ENCODE assay signal across 8 cellular contexts in genomic region chr16:56682703-56683397, GRCh38. TPM values are rescaled to one million over a fixed set of nuclear protein-coding genes. Genes with fewer than 3 reads are reported as not detected.
DNase-seq lines count a peak whose midpoint lies in the region; ATAC-seq and TF ChIP-seq lines count a peak whose summit lies in the region.

No MANE protein-coding gene starts in this region.

- no peak for TF ChIP-seq EP300 in gastroesophageal sphincter (IDR thresholded peaks at IDR 0.05)

- TF ChIP-seq POLR2A in gastroesophageal sphincter (IDR thresholded peaks at IDR 0.05) = no peak

- TF ChIP-seq CTCF in AG04450 (IDR thresholded peaks at IDR 0.05; ENCODE audit: low read depth, low read length) = no peak
- no peak for TF ChIP-seq CTCF in WI38 (IDR thresholded peaks at IDR 0.05; ENCODE audit: low read depth, low read length)
- TF ChIP-seq CTCF in gastroesophageal sphincter (IDR thresholded peaks at IDR 0.05) = no peak

- H3K9me3 ChIP-seq in AG04450 (ENCODE audit: control insufficient read depth, insufficient read depth, low read length) = peaks cover 13% of the 10 kb centered on the region
- no peaks in the 10 kb centered on the region for H3K9me3 ChIP-seq in gastroesophageal sphincter
- no peaks in the 10 kb centered on the region for H3K9me3 ChIP-seq in skeletal muscle satellite cell (replicated peaks; ENCODE audit: low read length)

- H3K9ac ChIP-seq in skeletal muscle satellite cell (ENCODE audit: low read depth, low read length) = peak overlapping the region; percentile 81

- H3K27ac ChIP-seq in AG04450 (ENCODE audit: low read depth, low read length) = no peak overlapping the region
- peak overlapping the region; percentile 45 to 88 (median 81) for H3K27ac ChIP-seq in gastroesophageal sphincter

- no peak for DNase-seq in AG04450 (ENCODE audit: low read depth, low spot score)
- DNase-seq in effector CD8-positive, alpha-beta T cell (lab: John Stamatoyannopoulos, UW) = no peak
- DNase-seq in NCI-H69 (lab: John Stamatoyannopoulos, UW) = no peak
- no peak for DNase-seq in A172 (ENCODE audit: low spot score)

- no peaks in the 10 kb centered on the region for H3K27me3 ChIP-seq in AG04450 (ENCODE audit: control insufficient read depth, insufficient read depth, low read length)
- H3K27me3 ChIP-seq in gastroesophageal sphincter = no peaks in the 10 kb centered on the region
- no peaks in the 10 kb centered on the region for H3K27me3 ChIP-seq in skeletal muscle satellite cell (ENCODE audit: control insufficient read depth, insufficient read depth, low read length)

- 60% methylated on average over 1 of the region's 8 CpGs; no CpG with 5 or more reads in 1 of the 2 donors for WGBS in gastroesophageal sphincter (ENCODE audit: low coverage in 1 of 2), 2 donors

- POLR2A ChIA-PET in AG04450 (lab: Yijun Ruan, JAX) = interaction anchor here (0.6 to 2.1 kb wide), 7 partner anchors 10 to 169 kb away, joined by 3 to 18 read pairs (median 6); partner anchors contain the start of genes MT1E and MT2A

- peaks cover 0 to 40% (median 14%) of the 10 kb centered on the region in 3 donors for H3K4me1 ChIP-seq in gastroesophageal sphincter
- peaks cover 25% of the 10 kb centered on the region for H3K4me1 ChIP-seq in skeletal muscle satellite cell (ENCODE audit: control insufficient read depth, insufficient read depth, low read length)

- peak overlapping the region; percentile 77 for H3K4me3 ChIP-seq in AG04450 (ENCODE audit: low read depth, low read length)
- peak overlapping the region; percentile 64 for H3K4me3 ChIP-seq in WI38 (ENCODE audit: low read depth, low read length)
- H3K4me3 ChIP-seq in gastroesophageal sphincter = peak overlapping the region; percentile 61 to 66
- H3K4me3 ChIP-seq in skeletal muscle satellite cell (ENCODE audit: low read length) = peak overlapping the region; percentile 72

- ATAC-seq in GM21723 (IDR thresholded peaks at IDR 0.05; ENCODE audit: unreplicated experiment) = peak; percentile 5
- ATAC-seq in gastroesophageal sphincter = no peak

- CTCF ChIA-PET in AG04450 (lab: Charles Lee) = interaction anchor here (0.7 to 1.9 kb wide), 5 partner anchors 9 to 327 kb away, joined by 3 to 11 read pairs (median 3); no protein-coding TSS in a partner anchor

- no peaks in the 10 kb centered on the region for H3K36me3 ChIP-seq in gastroesophageal sphincter
- H3K36me3 ChIP-seq in skeletal muscle satellite cell (ENCODE audit: insufficient read depth, low read length) = no peaks in the 10 kb centered on the region

- H3K4me2 ChIP-seq in skeletal muscle satellite cell (ENCODE audit: low read length) = peak overlapping the region; percentile 87

RNA-seq across cellular contexts. Expression of gene MT1X, which starts 0.6 kb away (rescaled TPM):
- polyA plus RNA-seq in AG04450 (2011; rRNA removed) = 19.5 and 30.1 TPM in 2 replicates
- polyA minus RNA-seq in AG04450 (2011; rRNA and poly(A)+ RNA removed) = 96.5 and 124 TPM in 2 replicates
- 100 to 1,000 TPM; 265 to 685 (median 330) TPM for total RNA-seq in gastroesophageal sphincter
- total RNA-seq in skeletal muscle satellite cell (2012; rRNA removed) = 257 and 372 TPM in 2 replicates
- 24.9 and 97.3 TPM in 2 replicates for total RNA-seq in A172 (2014; rRNA removed; shearing (Covaris generic))

RNA-seq across cellular contexts. Expression of gene MT1H, which starts 13.2 kb away (rescaled TPM):
- not detected in 2 replicates for polyA plus RNA-seq in AG04450 (2011; rRNA removed)
- polyA minus RNA-seq in AG04450 (2011; rRNA and poly(A)+ RNA removed) = not detected in 2 replicates
- not detected for total RNA-seq in gastroesophageal sphincter
- total RNA-seq in skeletal muscle satellite cell (2012; rRNA removed) = not detected in 2 replicates
- not detected in 2 replicates for total RNA-seq in A172 (2014; rRNA removed; shearing (Covaris generic))

RNA-seq across cellular contexts. Expression of gene MT1G, which starts 15.0 kb away (rescaled TPM):
- not detected in 2 replicates for polyA plus RNA-seq in AG04450 (2011; rRNA removed)
- not detected in 2 replicates for polyA minus RNA-seq in AG04450 (2011; rRNA and poly(A)+ RNA removed)
- 10 to 100 TPM in 3 of 4 donors, not detected in 1; 16.0 to 40.0 (median 21.6) TPM for total RNA-seq in gastroesophageal sphincter
- total RNA-seq in skeletal muscle satellite cell (2012; rRNA removed) = not detected in 2 replicates
- not detected in 2 replicates for total RNA-seq in A172 (2014; rRNA removed; shearing (Covaris generic))

RNA-seq across cellular contexts. Expression of gene MT1F, which starts 25.1 kb away (rescaled TPM):
- 0.21 and 0.35 TPM in 2 replicates for polyA plus RNA-seq in AG04450 (2011; rRNA removed)
- polyA minus RNA-seq in AG04450 (2011; rRNA and poly(A)+ RNA removed) = 0.37 and 0.87 TPM in 2 replicates
- 1 to 10 TPM in 2 of 4 donors, not detected in 2; 1.7 to 4.6 TPM for total RNA-seq in gastroesophageal sphincter
- not detected in 2 replicates for total RNA-seq in skeletal muscle satellite cell (2012; rRNA removed)
- total RNA-seq in A172 (2014; rRNA removed; shearing (Covaris generic)) = not detected in 2 replicates

RNA-seq across cellular contexts. Expression of gene MT1B, which starts 31.2 kb away (rescaled TPM):
- polyA plus RNA-seq in AG04450 (2011; rRNA removed) = not detected in 2 replicates
- polyA minus RNA-seq in AG04450 (2011; rRNA and poly(A)+ RNA removed) = not detected in 2 replicates
- total RNA-seq in gastroesophageal sphincter = not detected
- total RNA-seq in skeletal muscle satellite cell (2012; rRNA removed) = not detected in 2 replicates
- total RNA-seq in A172 (2014; rRNA removed; shearing (Covaris generic)) = not detected in 2 replicates
